8 cellular contexts compared by ENCODE assay signal in genomic region chr6:131808460-131809269, GRCh38. TPM values are rescaled to one million over a fixed set of nuclear protein-coding genes. Genes with fewer than 3 reads are reported as not detected.
DNase-seq lines count a peak whose midpoint lies in the region; ATAC-seq and TF ChIP-seq lines count a peak whose summit lies in the region.

No MANE protein-coding gene starts in this region.

- TF ChIP-seq CTCF in BE2C (IDR thresholded peaks at IDR 0.05; ENCODE audit: low read depth, low read length) (no peak), nephron (IDR thresholded peaks at IDR 0.05; ENCODE audit: unreplicated experiment in 3 of 3) (no peak)

- H3K4me3 ChIP-seq in BE2C (ENCODE audit: low read depth, low read length) (peak overlapping the region; percentile 46), MG63 (peak overlapping the region; percentile 57)
- peak overlapping the region; percentile 65 for H3K4me3 ChIP-seq in effector memory CD4-positive, alpha-beta T cell (ENCODE audit: insufficient read depth, low read depth, low read length, poor library complexity, severe bottlenecking)

- no peaks in the 10 kb centered on the region for H3K36me3 ChIP-seq in BE2C
- H3K36me3 ChIP-seq in MG63, result no peaks in the 10 kb centered on the region
- H3K36me3 ChIP-seq in effector memory CD4-positive, alpha-beta T cell (ENCODE audit: control insufficient read depth, insufficient read depth, low read length), result no peaks in the 10 kb centered on the region

- H3K9me3 ChIP-seq in BE2C (no peaks in the 10 kb centered on the region), MG63 (no peaks in the 10 kb centered on the region)
- no peaks in the 10 kb centered on the region for H3K9me3 ChIP-seq in effector memory CD4-positive, alpha-beta T cell (ENCODE audit: control insufficient read depth, low read length)

- DNase-seq in BE2C, result no peak
- no peak for DNase-seq in MG63
- no peak for DNase-seq in effector memory CD4-positive, alpha-beta T cell
- DNase-seq in NCI-H524 (lab: John Stamatoyannopoulos, UW), result no peak
- DNase-seq in AG08395 (ENCODE audit: low spot score), result no peak
- no peak for DNase-seq in central memory CD4-positive, alpha-beta T cell

- H3K4me1 ChIP-seq in BE2C, result no peaks in the 10 kb centered on the region
- no peaks in the 10 kb centered on the region for H3K4me1 ChIP-seq in effector memory CD4-positive, alpha-beta T cell (ENCODE audit: control insufficient read depth, insufficient read depth, low read length, poor library complexity, severe bottlenecking)

- H3K27me3 ChIP-seq in BE2C (peaks cover 37% of the 10 kb centered on the region), MG63 (no peaks in the 10 kb centered on the region)
- H3K27me3 ChIP-seq in effector memory CD4-positive, alpha-beta T cell (replicated peaks; ENCODE audit: control insufficient read depth, insufficient read depth, low read length, poor library complexity, severe bottlenecking), result no peaks in the 10 kb centered on the region

- peaks cover 7% of the 10 kb centered on the region for H3K4me1 Mint-ChIP-seq in nephron

- H3K27ac Mint-ChIP-seq in nephron, result peak overlapping the region in 2 of 3 experiments; percentile 13 to 41

- ATAC-seq in GM18498 (IDR thresholded peaks at IDR 0.05; ENCODE audit: unreplicated experiment), result no peak

- H3K27me3 Mint-ChIP-seq in nephron (ENCODE audit: low read depth), result peaks cover 14% of the 10 kb centered on the region

- peak overlapping the region; percentile 85 to 93 (median 89) for H3K4me3 Mint-ChIP-seq in nephron

- no peaks in the 10 kb centered on the region for H3K36me3 Mint-ChIP-seq in nephron (ENCODE audit: low read depth)

- H3K27ac ChIP-seq in effector memory CD4-positive, alpha-beta T cell (ENCODE audit: insufficient read depth, low read length, poor library complexity, severe bottlenecking), result no peak overlapping the region

- H3K9me3 Mint-ChIP-seq in nephron, result peaks cover under 1% of the 10 kb centered on the region

RNA-seq across cellular contexts. Expression of gene ENPP1, which starts 0.8 kb away (rescaled TPM):
- polyA plus RNA-seq in BE2C (2012; ENCODE audit: insufficient read depth, insufficient read length, low read depth), result 0.09 TPM
- total RNA-seq in MG63 (2014; rRNA removed; shearing (Covaris generic); ENCODE audit: low replicate concordance), result 0.91 and 3.1 TPM in 2 replicates
